Comparison of ENCODE assay signal across 8 cellular contexts in the genomic region with DNA sequence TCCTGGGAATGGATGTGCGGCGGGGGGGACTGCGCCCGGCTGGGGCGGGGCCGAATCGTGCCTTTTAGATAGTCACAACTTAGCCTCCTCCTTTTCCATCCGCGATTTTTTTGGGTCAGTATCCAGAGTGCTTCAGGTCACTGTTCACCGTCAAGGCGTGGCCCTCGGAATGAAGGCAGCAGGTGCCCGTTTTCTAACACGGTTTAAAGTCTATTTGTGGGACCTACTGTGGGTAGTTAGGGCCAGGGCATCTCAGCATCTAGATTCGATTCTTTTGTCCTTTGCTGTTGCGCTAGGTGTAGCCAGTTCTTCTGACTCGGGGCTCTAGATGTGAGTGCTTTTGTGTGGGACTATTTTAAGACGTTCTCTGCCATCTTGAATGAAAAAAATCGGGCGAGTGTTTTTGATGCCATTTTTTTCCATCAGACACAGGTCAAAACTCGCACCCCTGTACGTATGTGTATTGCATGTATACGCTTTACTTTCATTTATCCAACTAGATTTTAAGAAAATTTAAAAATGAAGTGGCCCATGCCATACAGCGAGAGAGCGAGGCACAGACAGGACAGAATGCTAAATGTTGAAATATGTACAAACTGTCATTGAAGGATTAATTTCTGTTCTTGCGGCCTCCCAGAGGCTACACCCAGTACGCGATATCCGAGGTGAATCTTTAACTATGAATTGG. TPM values are rescaled to one million over a fixed set of nuclear protein-coding genes. Genes with fewer than 3 reads are reported as not detected.
A peak's percentile ranks its signal among the peaks of the same experiment; 100 is the strongest.
DNase-seq lines count a peak whose midpoint lies in the region; ATAC-seq and TF ChIP-seq lines count a peak whose summit lies in the region.

No MANE protein-coding gene starts in this region.

- peak overlapping the region; percentile 79 for H3K27ac ChIP-seq in HCT116 (ENCODE audit: low read depth, low read length)
- H3K27ac ChIP-seq in fibroblast of lung (ENCODE audit: insufficient read depth, low read length) = peak overlapping the region; percentile 91

- H3K9me2 ChIP-seq in HCT116 (ENCODE audit: insufficient read depth) = no peaks in the 10 kb centered on the region

- H2AFZ ChIP-seq in HCT116 (ENCODE audit: low read depth, low read length, poor library complexity, severe bottlenecking) = no peak overlapping the region
- H2AFZ ChIP-seq in fibroblast of lung (ENCODE audit: low read length) = peak overlapping the region; percentile 87

- H3K9me3 ChIP-seq in HCT116 (ENCODE audit: control insufficient read depth in 1 of 2, insufficient read depth in 1 of 2, low read depth in 1 of 2, low read length in 2 of 2) (no peaks in the 10 kb centered on the region), fibroblast of lung (ENCODE audit: control insufficient read depth, insufficient read depth, low read depth, low read length) (no peaks in the 10 kb centered on the region)

- RAD21 ChIA-PET in HCT116 (lab: Charles Lee; ENCODE audit: low non-redundant PET in 1 of 2, low total read pairs in 2 of 2, uncharacterized antibody in 2 of 2, unreplicated experiment in 2 of 2) = interaction anchor here (0.8 to 1.5 kb wide), 4 partner anchors 41 to 316 kb away, joined by 4 to 19 read pairs (median 10); no protein-coding TSS in a partner anchor

- CTCF ChIA-PET in HCT116 (lab: Charles Lee) = interaction anchor here (0.7 to 1.7 kb wide), 5 partner anchors 10 to 145 kb away, joined by 3 to 27 read pairs (median 3); partner anchors contain the start of gene NR2C1

- H3K36me3 ChIP-seq in HCT116 (ENCODE audit: control insufficient read depth in 1 of 2, insufficient read depth in 2 of 2, low read length in 2 of 2) (no peaks in the 10 kb centered on the region; a peak in 1 of 4 replicates), fibroblast of lung (ENCODE audit: control insufficient read depth, insufficient read depth, low read length) (no peaks in the 10 kb centered on the region)

- peak overlapping the region; percentile 71 to 83 for H3K4me3 ChIP-seq in HCT116 (replicated peaks in 1 of 2; ENCODE audit: low read depth in 1 of 2, low read length in 2 of 2)
- H3K4me3 ChIP-seq in fibroblast of lung (replicated peaks in 1 of 4; ENCODE audit: control extremely low read depth in 1 of 4, insufficient read depth in 1 of 4, low read depth in 3 of 4, low read length in 4 of 4) = peak overlapping the region; percentile 80 to 95 (median 90)

- intact Hi-C loops in HCT116 (cut with micrococcal nuclease) = no loop called here

- H3K9ac ChIP-seq in HCT116 (ENCODE audit: low read length) = peak overlapping the region; percentile 72
- peak overlapping the region; percentile 91 for H3K9ac ChIP-seq in fibroblast of lung (ENCODE audit: insufficient read depth, low read length)

- TF ChIP-seq POLR2A in HCT116 (IDR thresholded peaks at IDR 0.05; ENCODE audit: borderline replicate concordance, extremely low read depth, insufficient read depth, insufficient read length) = peak; percentile 16

- DNase-seq in ELR (ENCODE audit: low read depth) (peak; percentile 66), HCT116 (ENCODE audit: low read depth, low spot score) (no peak), NCI-H2081 treated with DMSO at 0.1 percent for 48 hours (lab: John Stamatoyannopoulos, UW) (peak; percentile 39), fibroblast of lung (ENCODE audit: low read depth in 2 of 2) (peak; percentile 63 to 67), omental fat pad (ENCODE audit: low spot score) (peak; percentile 30), COLO668 (lab: John Stamatoyannopoulos, UW; ENCODE audit: unreplicated experiment) (no peak)
- DNase-seq in activated CD4-positive, alpha-beta T cell treated with anti-CD3 and anti-CD28 coated beads, Interleukin-2, amount 50 U/mL, for 1 hour = peak; percentile 4

- H4K20me1 ChIP-seq in HCT116 (ENCODE audit: insufficient read depth) = no peaks in the 10 kb centered on the region
- no peaks in the 10 kb centered on the region for H4K20me1 ChIP-seq in fibroblast of lung (ENCODE audit: control insufficient read depth, extremely low read depth, insufficient read depth, low read length)

- no peaks in the 10 kb centered on the region for H3K27me3 ChIP-seq in HCT116 (ENCODE audit: insufficient read depth, low read length)
- H3K27me3 ChIP-seq in fibroblast of lung (ENCODE audit: control insufficient read depth, insufficient read depth, low read length) = no peaks in the 10 kb centered on the region

- TSS peak; percentile 69 for BruUV-seq in HCT116 (replicated peaks; lab: Mats Ljungman, UMichigan)

- TF ChIP-seq CTCF in HCT116 (IDR thresholded peaks at IDR 0.05 in 2 of 3, conservative IDR thresholded peaks at IDR 0.05 in 1 of 3; ENCODE audit: borderline replicate concordance in 1 of 3, insufficient read depth in 1 of 3, low read depth in 2 of 3, low read length in 2 of 3) = no peak
- TF ChIP-seq CTCF in fibroblast of lung (conservative IDR thresholded peaks at IDR 0.05 in 1 of 2, IDR thresholded peaks at IDR 0.05 in 1 of 2; ENCODE audit: low read depth in 1 of 2, low read length in 2 of 2) = no peak
- no peak for TF ChIP-seq CTCF in omental fat pad (IDR thresholded peaks at IDR 0.05)

- H3K79me2 ChIP-seq in HCT116 (ENCODE audit: insufficient read depth, low read length) (peaks cover 93% of the 10 kb centered on the region), fibroblast of lung (ENCODE audit: control insufficient read depth, insufficient read depth, low read length) (peaks cover 52% of the 10 kb centered on the region)

- ATAC-seq in HCT116 = no peak
- ATAC-seq in omental fat pad (ENCODE audit: low FRiP score) = peak; percentile 63
- ATAC-seq in GM19467 (IDR thresholded peaks at IDR 0.05; ENCODE audit: unreplicated experiment) = no peak

- POLR2A ChIA-PET in HCT116 (lab: Charles Lee) = interaction anchor here (1.0 to 1.5 kb wide), 4 partner anchors 8 to 101 kb away, joined by 4 to 7 read pairs (median 4); no protein-coding TSS in a partner anchor

- H3K4me2 ChIP-seq in HCT116 (ENCODE audit: low read length) (peak overlapping the region; percentile 83), fibroblast of lung (ENCODE audit: extremely low read depth, insufficient read depth, low read length) (peak overlapping the region; percentile 79)

- TF ChIP-seq RAD21 in HCT116 (IDR thresholded peaks at IDR 0.05; ENCODE audit: low read depth) = no peak

- H3K4me1 ChIP-seq in HCT116 (ENCODE audit: control insufficient read depth in 1 of 2, insufficient read depth in 2 of 2, low read length in 2 of 2) (peaks cover 3 to 27% of the 10 kb centered on the region in 2 experiments; a peak in 2 of 4 replicates), fibroblast of lung (ENCODE audit: control insufficient read depth, extremely low read depth, insufficient read depth, low read length) (no peaks in the 10 kb centered on the region)

TF ChIP-seq in HCT116, 20 proteins besides CTCF, POLR2A, EP300 and RAD21:
- TF ChIP-seq, protein P1, sequence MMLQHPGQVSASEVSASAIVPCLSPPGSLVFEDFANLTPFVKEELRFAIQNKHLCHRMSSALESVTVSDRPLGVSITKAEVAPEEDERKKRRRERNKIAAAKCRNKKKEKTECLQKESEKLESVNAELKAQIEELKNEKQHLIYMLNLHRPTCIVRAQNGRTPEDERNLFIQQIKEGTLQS (IDR thresholded peaks at IDR 0.05) = no peak
- 0 out of 2 replicates have a peak, but pooled peaks have one; percentile 27 for TF ChIP-seq EGR1 (IDR thresholded peaks at IDR 0.05; ENCODE audit: low read depth)
- no peak for TF ChIP-seq CEBPB (IDR thresholded peaks at IDR 0.05; ENCODE audit: low read depth)
- TF ChIP-seq EZH2phosphoT487 (IDR thresholded peaks at IDR 0.05; ENCODE audit: borderline replicate concordance) = no peak
- TF ChIP-seq ZFX (IDR thresholded peaks at IDR 0.05) = peak; percentile 67
- no peak for TF ChIP-seq YY1 (IDR thresholded peaks at IDR 0.05; ENCODE audit: extremely low read depth, insufficient replicate concordance, low read depth, low read length)
TF ChIP-seq in HCT116: peak in this region for 2.

RNA-seq across cellular contexts. Expression of gene VEZT, which starts 0.7 kb away (rescaled TPM):
- total RNA-seq in HCT116 (2021; ENCODE audit: unreplicated experiment) (46.4 TPM), fibroblast of lung (50.1 and 76.6 TPM in 2 replicates), omental fat pad (10 to 100 TPM; 57.3 to 75.8 (median 64.0) TPM)
- polyA plus RNA-seq in HCT116 (2012) = 15.9 and 22.7 TPM in 2 replicates
- polyA plus RNA-seq in fibroblast of lung = 96.1 and 123 TPM in 2 replicates
- 45.7 and 52.9 TPM in 2 replicates for polyA plus RNA-seq in fibroblast of lung (2012)
- 23.8 and 32.3 TPM in 2 replicates for polyA minus RNA-seq in fibroblast of lung (ENCODE audit: low replicate concordance)

RNA-seq across cellular contexts. Expression of gene FGD6, which starts 1.0 kb away (rescaled TPM):
- total RNA-seq in HCT116 (2021; ENCODE audit: unreplicated experiment) = 18.2 TPM
- 6.4 and 6.8 TPM in 2 replicates for polyA plus RNA-seq in HCT116 (2012)
- 3.3 and 5.6 TPM in 2 replicates for total RNA-seq in fibroblast of lung
- polyA plus RNA-seq in fibroblast of lung = 3.0 and 4.7 TPM in 2 replicates
- 1.4 and 2.1 TPM in 2 replicates for polyA plus RNA-seq in fibroblast of lung (2012)
- 0.78 and 1.5 TPM in 2 replicates for polyA minus RNA-seq in fibroblast of lung (ENCODE audit: low replicate concordance)
- total RNA-seq in omental fat pad = 1 to 10 TPM; 6.6 to 9.6 (median 7.4) TPM

Comparison
In these comparisons a context has a peak if more than half of its experiments do, and no peak if none do; other contexts are left out.
1. DNase-seq: peak in ELR (single experiment), NCI-H2081 treated with DMSO at 0.1 percent for 48 hours (single experiment), activated CD4-positive, alpha-beta T cell treated with anti-CD3 and anti-CD28 coated beads, Interleukin-2, amount 50 U/mL, for 1 hour (single experiment), fibroblast of lung (2 of 2) and omental fat pad (single experiment); none in HCT116 (single experiment) and COLO668 (single experiment).